9 cellular contexts compared by ENCODE assay signal in the genomic region with DNA sequence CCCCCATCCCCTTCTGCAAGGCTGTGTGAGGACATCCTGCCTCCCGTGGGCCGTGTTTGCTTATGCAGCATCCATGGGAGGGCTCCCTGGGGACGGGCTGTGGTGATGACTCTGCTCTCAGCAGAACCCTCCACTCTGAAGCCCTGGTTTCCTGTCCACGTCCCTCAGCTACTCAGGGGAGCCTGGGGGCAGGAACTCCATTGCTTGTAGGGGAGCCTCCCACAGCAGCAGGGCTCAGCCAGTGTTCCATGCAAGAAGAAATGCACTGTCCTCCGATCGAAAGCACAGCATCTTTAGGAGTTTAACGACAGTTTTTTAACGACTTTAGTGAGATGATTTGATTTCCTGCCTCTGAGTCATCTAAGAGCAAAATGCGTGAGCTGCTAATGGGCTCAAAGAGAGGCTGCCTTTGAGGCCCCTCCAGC. TPM values are rescaled to one million over a fixed set of nuclear protein-coding genes. Genes with fewer than 3 reads are reported as not detected.
DNase-seq lines count a peak whose midpoint lies in the region; ATAC-seq lines count a peak whose summit lies in the region.
"Had no signal": no experiment of that assay in that cellular context is flagged by ENCODE, and none has a peak within 500 bp of the region (broad histone marks: within the 10 kb centered on the region; RNA-seq: fewer than 3 reads in every experiment).

No MANE protein-coding gene starts in this region.

- WGBS in aorta, 2 donors = 31 to 42% methylated on average over 9 of the region's 9 CpGs

- H3K4me1 Mint-ChIP-seq in CD4-positive, CD25-positive, alpha-beta regulatory T cell = peaks cover 5 to 72% (median 38%) of the 10 kb centered on the region in 4 donors

- H3K27ac Mint-ChIP-seq in CD4-positive, CD25-positive, alpha-beta regulatory T cell = peak overlapping the region in 2 of 3 donors; percentile 39 to 47

- H3K9me3 ChIP-seq in CD4-positive, CD25-positive, alpha-beta regulatory T cell (ENCODE audit: control insufficient read depth in 2 of 2, low read length in 2 of 2) = no peaks in the 10 kb centered on the region
- H3K9me3 ChIP-seq in MG63 (no peaks in the 10 kb centered on the region), aorta (ENCODE audit: control insufficient read depth, low read length) (no peaks in the 10 kb centered on the region)
- H3K9me3 ChIP-seq: heart right ventricle had no signal

- intact Hi-C loops in aorta (cut with DNase I) = no loop called here

- peak in 1 of 3 donors; percentile 34 for DNase-seq in CD4-positive, CD25-positive, alpha-beta regulatory T cell
- DNase-seq in MG63 (peak; percentile 65), epidermal melanocyte (ENCODE audit: insufficient read length, low spot score) (peak; percentile 50), aorta (no peak), NCI-H187 treated with DMSO at 0.1 percent for 48 hours (lab: John Stamatoyannopoulos, UW) (no peak), NCI-H748 treated with DMSO at 0.1 percent for 48 hours (lab: John Stamatoyannopoulos, UW) (no peak)

- H3K4me3 Mint-ChIP-seq in CD4-positive, CD25-positive, alpha-beta regulatory T cell = peak overlapping the region in 2 of 4 donors; percentile 33 to 50

- peaks cover 56% of the 10 kb centered on the region for H3K4me1 ChIP-seq in CD4-positive, CD25-positive, alpha-beta regulatory T cell (ENCODE audit: control insufficient read depth, insufficient read depth, low read length, poor library complexity, severe bottlenecking)
- no peaks in the 10 kb centered on the region for H3K4me1 ChIP-seq in aorta (ENCODE audit: control insufficient read depth in 1 of 2, insufficient read depth in 2 of 2, low read length in 2 of 2)

- H3K36me3 Mint-ChIP-seq in CD4-positive, CD25-positive, alpha-beta regulatory T cell = peaks cover 20% of the 10 kb centered on the region

- peak overlapping the region; percentile 58 for H3K27ac ChIP-seq in CD4-positive, CD25-positive, alpha-beta regulatory T cell (ENCODE audit: insufficient read depth, low read length, poor library complexity, severe bottlenecking)
- no peak overlapping the region for H3K27ac ChIP-seq in aorta (ENCODE audit: low read depth in 1 of 2, low read length in 2 of 2)
- H3K27ac ChIP-seq: heart right ventricle had no signal

- no peaks in the 10 kb centered on the region for H3K27me3 Mint-ChIP-seq in CD4-positive, CD25-positive, alpha-beta regulatory T cell

- H3K4me3 ChIP-seq in CD4-positive, CD25-positive, alpha-beta regulatory T cell (ENCODE audit: low read depth, low read length) = peak overlapping the region; percentile 11
- H3K4me3 ChIP-seq in MG63 (no peak overlapping the region), aorta (ENCODE audit: low read length in 2 of 2) (no peak overlapping the region)
- H3K4me3 ChIP-seq: heart right ventricle had no signal

- H3K36me3 ChIP-seq in CD4-positive, CD25-positive, alpha-beta regulatory T cell (ENCODE audit: control insufficient read depth, insufficient read depth, low read length) = peaks cover 39% of the 10 kb centered on the region
- H3K36me3 ChIP-seq in MG63 (no peaks in the 10 kb centered on the region), aorta (ENCODE audit: control insufficient read depth in 1 of 2, insufficient read depth in 2 of 2, low read length in 1 of 2) (no peaks in the 10 kb centered on the region)

- peak; percentile 32 to 45 for ATAC-seq in CD4-positive, CD25-positive, alpha-beta regulatory T cell (ENCODE audit: low read depth in 2 of 2)
- ATAC-seq in GM19351 (IDR thresholded peaks at IDR 0.05; ENCODE audit: unreplicated experiment) = peak; percentile 63
- ATAC-seq in GM18519 (IDR thresholded peaks at IDR 0.05; ENCODE audit: low FRiP score, unreplicated experiment) = no peak
- no peak for ATAC-seq in aorta (ENCODE audit: low FRiP score)

- no peaks in the 10 kb centered on the region for H3K9me3 Mint-ChIP-seq in CD4-positive, CD25-positive, alpha-beta regulatory T cell

- H3K27me3 ChIP-seq in CD4-positive, CD25-positive, alpha-beta regulatory T cell (ENCODE audit: control insufficient read depth, insufficient read depth, low read length) = no peaks in the 10 kb centered on the region
- no peaks in the 10 kb centered on the region for H3K27me3 ChIP-seq in MG63
- no peaks in the 10 kb centered on the region for H3K27me3 ChIP-seq in aorta (ENCODE audit: control insufficient read depth in 1 of 2, insufficient read depth in 2 of 2, low read length in 1 of 2)
- H3K27me3 ChIP-seq: heart right ventricle had no signal

RNA-seq across cellular contexts. Expression of gene KCNAB2, which starts 8.3 kb away (rescaled TPM):
- 244 TPM for total RNA-seq in CD4-positive, CD25-positive, alpha-beta regulatory T cell
- polyA plus RNA-seq in CD4-positive, CD25-positive, alpha-beta regulatory T cell = 10 to 100 TPM; 21.2 to 28.6 (median 26.5) TPM
- 0.47 and 6.2 TPM in 2 replicates for total RNA-seq in MG63 (2014; rRNA removed; shearing (Covaris generic); ENCODE audit: low replicate concordance)
- 10 to 100 TPM; 17.1 to 36.2 TPM for total RNA-seq in aorta
- 1 to 10 TPM; 5.5 to 6.6 TPM for polyA plus RNA-seq in aorta

RNA-seq across cellular contexts. Expression of gene NPHP4, which starts 45.1 kb away (rescaled TPM):
- 13.2 TPM for total RNA-seq in CD4-positive, CD25-positive, alpha-beta regulatory T cell
- polyA plus RNA-seq in CD4-positive, CD25-positive, alpha-beta regulatory T cell = 1 to 10 TPM in 1 of 4 donors, under 1 TPM in 3; 0.29 to 1.2 (median 0.74) TPM
- 9.6 and 10.7 TPM in 2 replicates for total RNA-seq in MG63 (2014; rRNA removed; shearing (Covaris generic); ENCODE audit: low replicate concordance)
- total RNA-seq in aorta = 10 to 100 TPM in 1 of 2 donors, 1 to 10 TPM in 1; 7.8 to 15.1 TPM
- 1 to 10 TPM; 2.4 to 4.8 TPM for polyA plus RNA-seq in aorta

Comparison
In these comparisons a context has a peak if more than half of its experiments do, and no peak if none do; other contexts are left out.
1. ATAC-seq: peak in CD4-positive, CD25-positive, alpha-beta regulatory T cell (2 of 2) and GM19351 (single experiment); none in GM18519 (single experiment) and aorta (single experiment).
2. DNase-seq: peak in MG63 (single experiment) and epidermal melanocyte (single experiment); none in aorta (0 of 2), NCI-H187 treated with DMSO at 0.1 percent for 48 hours (single experiment) and NCI-H748 treated with DMSO at 0.1 percent for 48 hours (single experiment).